16 cellular contexts compared by ENCODE assay signal in genomic region chr9:21778300-21778699, GRCh38. TPM values are rescaled to one million over a fixed set of nuclear protein-coding genes. Genes with fewer than 3 reads are reported as not detected.
DNase-seq lines count a peak whose midpoint lies in the region; ATAC-seq, FAIRE-seq and TF ChIP-seq lines count a peak whose summit lies in the region.
"Had no signal": no experiment of that assay in that cellular context is flagged by ENCODE, and none has a peak within 500 bp of the region (broad histone marks: within the 10 kb centered on the region; RNA-seq: fewer than 3 reads in every experiment).

No MANE protein-coding gene starts in this region.

- no peak for TF ChIP-seq CTCF in AG09319 (IDR thresholded peaks at IDR 0.05; ENCODE audit: low read depth, low read length)
- TF ChIP-seq CTCF in RWPE1 (conservative IDR thresholded peaks at IDR 0.05; ENCODE audit: low read depth): no peak
- no peak for TF ChIP-seq CTCF in fibroblast of lung (conservative IDR thresholded peaks at IDR 0.05 in 1 of 2, IDR thresholded peaks at IDR 0.05 in 1 of 2; ENCODE audit: low read depth in 1 of 2, low read length in 2 of 2)

- CTCF ChIA-PET in RWPE1 (lab: Yijun Ruan, JAX): no interaction called here

- no peak overlapping the region for H3K4me3 ChIP-seq in fibroblast of lung (replicated peaks in 1 of 4; ENCODE audit: control extremely low read depth in 1 of 4, insufficient read depth in 1 of 4, low read depth in 3 of 4, low read length in 4 of 4)
- H3K4me3 ChIP-seq: left ventricle myocardium inferior, tibial artery had no signal

- H2AFZ ChIP-seq in fibroblast of lung (ENCODE audit: low read length): no peak overlapping the region

- H3K9ac ChIP-seq in fibroblast of lung (ENCODE audit: insufficient read depth, low read length): no peak overlapping the region

- H3K27ac ChIP-seq in RWPE1 (no peak overlapping the region), fibroblast of lung (ENCODE audit: insufficient read depth, low read length) (peak overlapping the region; percentile 41)
- H3K27ac ChIP-seq: left ventricle myocardium inferior, tibial artery had no signal

- H3K27me3 ChIP-seq in fibroblast of lung (ENCODE audit: control insufficient read depth, insufficient read depth, low read length): no peaks in the 10 kb centered on the region
- H3K27me3 ChIP-seq: tibial artery had no signal

- no peaks in the 10 kb centered on the region for H3K9me3 ChIP-seq in fibroblast of lung (ENCODE audit: control insufficient read depth, insufficient read depth, low read depth, low read length)
- H3K9me3 ChIP-seq: left ventricle myocardium inferior, tibial artery had no signal

- H3K4me1 ChIP-seq in fibroblast of lung (ENCODE audit: control insufficient read depth, extremely low read depth, insufficient read depth, low read length): peaks cover 3% of the 10 kb centered on the region
- H3K4me1 ChIP-seq: left ventricle myocardium inferior, tibial artery had no signal

- POLR2A ChIA-PET in RWPE1 (lab: Yijun Ruan, JAX; ENCODE audit: low non-redundant PET): no interaction called here

- DNase-seq in AG09319 (ENCODE audit: extremely low read depth, low read depth) (peak; percentile 41), HCEC 1CT (peak; percentile 90), RWPE1 (ENCODE audit: low spot score) (peak; percentile 19), fibroblast of lung (ENCODE audit: low read depth in 2 of 2) (peak; percentile 56 to 74), HTR-8/SVneo (ENCODE audit: insufficient read length, low spot score) (no peak)
- DNase-seq: activated naive CD4-positive, alpha-beta T cell treated with anti-CD3 and anti-CD28 coated beads, Interleukin-2, amount 50 U/mL, for 16 hours; left ventricle myocardium inferior; naive B cell; NCI-H2171; tibial artery had no signal

- no peaks in the 10 kb centered on the region for H4K20me1 ChIP-seq in fibroblast of lung (ENCODE audit: control insufficient read depth, extremely low read depth, insufficient read depth, low read length)

- peak overlapping the region; percentile 48 for H3K4me2 ChIP-seq in fibroblast of lung (ENCODE audit: extremely low read depth, insufficient read depth, low read length)

- H3K79me2 ChIP-seq in fibroblast of lung (ENCODE audit: control insufficient read depth, insufficient read depth, low read length): no peaks in the 10 kb centered on the region

- FAIRE-seq in HTR-8/SVneo (lab: Jason Lieb, UNC): no peak
- FAIRE-seq: GM18507, H54 had no signal

- ATAC-seq in HG03342 (IDR thresholded peaks at IDR 0.05; ENCODE audit: unreplicated experiment) (no peak), GM19035 (IDR thresholded peaks at IDR 0.05; ENCODE audit: unreplicated experiment) (no peak), HG03045 (IDR thresholded peaks at IDR 0.05; ENCODE audit: unreplicated experiment) (no peak)

- no peaks in the 10 kb centered on the region for H3K36me3 ChIP-seq in fibroblast of lung (ENCODE audit: control insufficient read depth, insufficient read depth, low read length)
- H3K36me3 ChIP-seq: left ventricle myocardium inferior, tibial artery had no signal

RNA-seq across cellular contexts. Expression of gene MTAP, which starts 24.1 kb away (rescaled TPM):
- 27.6 and 28.8 TPM in 2 replicates for total RNA-seq in fibroblast of lung
- 20.0 and 31.1 TPM in 2 replicates for polyA plus RNA-seq in fibroblast of lung
- polyA plus RNA-seq in fibroblast of lung (2012): 15.9 and 26.2 TPM in 2 replicates
- 21.1 and 22.6 TPM in 2 replicates for polyA minus RNA-seq in fibroblast of lung (ENCODE audit: low replicate concordance)
- total RNA-seq: SK-MEL-5 had no signal
